7 cellular contexts compared by ENCODE assay signal in the genomic region with DNA sequence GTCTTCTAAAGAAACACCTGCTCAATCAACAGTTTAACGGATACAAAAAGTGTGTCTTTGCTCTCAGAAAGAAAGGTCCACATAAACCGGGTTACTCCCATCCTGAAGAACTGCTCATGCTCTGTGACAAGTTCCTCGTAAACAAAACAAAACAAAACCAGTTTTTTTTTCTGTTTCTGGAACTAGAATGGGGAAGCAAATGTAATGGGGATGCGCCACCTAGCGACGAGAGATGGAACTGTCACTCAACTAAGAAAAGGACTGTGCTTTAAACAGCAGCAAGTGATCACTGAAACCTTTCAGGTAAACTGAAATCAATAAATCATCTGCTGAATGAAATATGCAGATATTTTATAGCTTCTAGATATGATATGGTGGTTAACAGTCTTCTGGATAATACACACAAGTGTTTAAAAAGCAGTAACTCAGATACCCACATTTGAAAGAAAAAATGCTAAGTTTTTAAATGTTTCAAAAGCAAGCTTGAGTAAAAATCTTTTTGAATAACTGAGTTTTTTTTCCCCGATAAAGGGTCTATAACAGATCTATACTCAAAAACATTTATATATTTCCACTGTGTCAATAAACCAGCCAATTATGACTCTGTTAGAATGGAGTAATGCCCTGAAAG. TPM values are rescaled to one million over a fixed set of nuclear protein-coding genes. Genes with fewer than 3 reads are reported as not detected.
DNase-seq lines count a peak whose midpoint lies in the region; ATAC-seq and TF ChIP-seq lines count a peak whose summit lies in the region.

No MANE protein-coding gene starts in this region.

- ATAC-seq in HG03045 (IDR thresholded peaks at IDR 0.05; ENCODE audit: unreplicated experiment) (peak; percentile 60), mucosa of descending colon (peak; percentile 86)

- no peak overlapping the region for H3K27ac Mint-ChIP-seq in endothelial cell (ENCODE audit: unreplicated experiment)

- DNase-seq in NOMO-1 (lab: John Stamatoyannopoulos, UW; ENCODE audit: unreplicated experiment in 2 of 2) (peak; percentile 31 to 84), endothelial cell (ENCODE audit: low spot score) (peak; percentile 75), mucosa of descending colon (peak in 2 of 3 donors; percentile 75 to 90)
- DNase-seq in activated CD8-positive, alpha-beta memory T cell treated with anti-CD3 and anti-CD28 coated beads, Interleukin-2, amount 50 U/mL, for 24 hours (ENCODE audit: extremely low read depth) = peak; percentile 60
- peak; percentile 25 to 49 for DNase-seq in stimulated activated CD8-positive, alpha-beta memory T cell treated with anti-CD3 and anti-CD28 coated beads, Interleukin-4, amount 100 ng/mL, for 4 hours (ENCODE audit: low read depth in 2 of 2, low spot score in 1 of 2)

- H3K9me3 Mint-ChIP-seq in endothelial cell (ENCODE audit: unreplicated experiment) = no peaks in the 10 kb centered on the region

- H3K36me3 ChIP-seq in mucosa of descending colon (ENCODE audit: low read depth) = peaks cover 5% of the 10 kb centered on the region

- no peak overlapping the region for H3K4me3 Mint-ChIP-seq in endothelial cell (ENCODE audit: unreplicated experiment)

- TF ChIP-seq CTCF in GM12875 (IDR thresholded peaks at IDR 0.05; ENCODE audit: borderline replicate concordance, insufficient read depth, low read depth, low read length) (peak; percentile 74), endothelial cell (IDR thresholded peaks at IDR 0.05; ENCODE audit: unreplicated experiment) (peak; percentile 98), mucosa of descending colon (IDR thresholded peaks at IDR 0.05) (peak; percentile 86)

- H3K9me3 ChIP-seq in mucosa of descending colon = no peaks in the 10 kb centered on the region

- H3K4me3 ChIP-seq in GM12875 (ENCODE audit: low read depth, low read length) (no peak overlapping the region), mucosa of descending colon (no peak overlapping the region)

- H3K4me1 ChIP-seq in mucosa of descending colon (ENCODE audit: low read depth) = peaks cover 16% of the 10 kb centered on the region

- H3K27me3 Mint-ChIP-seq in endothelial cell (ENCODE audit: unreplicated experiment) = no peaks in the 10 kb centered on the region

- intact Hi-C loops in mucosa of descending colon (cut with DNase I, micrococcal nuclease) = loop anchor here in 1 of 2 donors (5.0 kb wide), 1 partner anchor 344 kb away; a partner anchor contains a TSS

- peaks cover 17% of the 10 kb centered on the region for H3K36me3 Mint-ChIP-seq in endothelial cell (ENCODE audit: low read depth, unreplicated experiment)

- peaks cover 15% of the 10 kb centered on the region for H3K4me1 Mint-ChIP-seq in endothelial cell (ENCODE audit: unreplicated experiment)

RNA-seq across cellular contexts. Expression of a gene that starts 10.9 kb away (rescaled TPM):
- total RNA-seq in endothelial cell (ENCODE audit: unreplicated experiment) = 37.7 TPM
- total RNA-seq in mucosa of descending colon = 10 to 100 TPM; 30.9 to 54.0 (median 35.8) TPM
